In the genomic region with DNA sequence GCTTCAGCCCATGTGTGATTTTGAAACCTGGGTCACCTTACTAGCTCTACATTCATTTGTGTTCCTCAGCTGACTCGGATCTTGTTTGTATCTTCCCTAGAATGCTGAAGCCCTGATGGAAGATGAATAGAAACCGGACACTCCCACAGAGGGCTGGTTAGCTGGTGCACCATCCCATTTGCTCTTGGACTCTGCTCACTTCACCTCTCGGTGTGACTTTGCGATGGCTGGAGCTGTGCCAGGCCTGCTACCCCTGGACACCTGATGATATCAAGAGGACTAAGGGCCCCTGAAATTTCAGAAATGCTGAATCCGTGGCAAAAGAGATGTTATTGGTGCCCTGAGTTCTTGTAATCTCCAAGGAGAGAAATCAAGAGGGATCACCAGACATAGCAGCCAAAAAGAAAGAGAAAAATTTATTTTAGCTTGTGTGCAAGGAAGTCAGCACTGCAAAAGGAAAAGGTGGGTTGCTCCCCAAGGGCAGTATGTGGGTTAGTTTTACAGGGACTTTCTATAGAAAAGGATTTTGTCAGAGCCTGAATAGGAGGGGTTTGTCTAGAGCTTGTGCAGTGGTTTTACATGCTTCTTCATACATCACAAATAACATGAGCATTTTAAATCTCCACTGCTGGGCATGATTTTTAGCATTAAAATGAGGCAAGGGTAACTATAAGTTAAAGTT, we compare ENCODE assay signal across 11 cellular contexts.
DNase-seq lines count a peak whose midpoint lies in the region; ATAC-seq, FAIRE-seq and TF ChIP-seq lines count a peak whose summit lies in the region.
"Had no signal": no experiment of that assay in that cellular context is flagged by ENCODE, and none has a peak within 500 bp of the region (broad histone marks: within the 10 kb centered on the region; RNA-seq: fewer than 3 reads in every experiment).

No MANE protein-coding gene starts in this region.

- POLR2A ChIA-PET in GM12878 (lab: Charles Lee) = no interaction called here

- TF ChIP-seq EP300 in GM12878 (IDR thresholded peaks at IDR 0.05; ENCODE audit: borderline replicate concordance in 1 of 2, control insufficient read depth in 1 of 2, low read depth in 2 of 2, low read length in 2 of 2) = no peak

- SMC1A ChIA-PET in GM12878 (lab: Charles Lee; ENCODE audit: uncharacterized antibody, unreplicated experiment) = interaction anchor here (1.3 kb wide), 1 partner anchor 9 kb away, joined by 7 read pairs; no protein-coding TSS in a partner anchor

- H3K4me1 ChIP-seq in GM12878 (ENCODE audit: control insufficient read depth, insufficient read depth, low read length) = no peaks in the 10 kb centered on the region
- peaks cover 0 to 33% (median 9%) of the 10 kb centered on the region in 4 donors for H3K4me1 ChIP-seq in tibial artery

- CTCF ChIA-PET in GM12878 (lab: Yijun Ruan, JAX) = interaction anchor here (0.6 kb wide), 1 partner anchor 780 kb away, joined by 3 read pairs; no protein-coding TSS in a partner anchor

- no peak for FAIRE-seq in GM12878 (lab: Jason Lieb, UNC)

- BruUV-seq in GM12878 (replicated peaks; lab: Mats Ljungman, UMichigan) = no TSS peak

- H3K9me3 ChIP-seq in GM12878 (replicated peaks; ENCODE audit: control insufficient read depth, insufficient read depth, low read length) (no peaks in the 10 kb centered on the region), tibial artery (no peaks in the 10 kb centered on the region)
- H3K9me3 ChIP-seq: heart right ventricle had no signal

- H3K27ac ChIP-seq in GM12878 (ENCODE audit: control insufficient read depth, insufficient read depth) (peak overlapping the region; percentile 25; the same call in 1 of the 2 replicates), tibial artery (no peak overlapping the region)
- H3K27ac ChIP-seq: heart right ventricle had no signal

- DNase-seq in GM12878 (ENCODE audit: low read depth, low spot score) (no peak), NCI-H69 (lab: John Stamatoyannopoulos, UW) (no peak), G401 (ENCODE audit: low spot score) (no peak), tibial artery (no peak)
- DNase-seq: activated T-cell treated with anti-CD3 and anti-CD28 coated beads, Interleukin-2, amount 50 U/mL, for 48 hours; heart right ventricle; NCI-H748 treated with DMSO at 0.1 percent for 48 hours had no signal

- H3K4me3 ChIP-seq in GM12878 (no peak overlapping the region), tibial artery (no peak overlapping the region)
- H3K4me3 ChIP-seq: heart right ventricle had no signal

- no peaks in the 10 kb centered on the region for H4K20me1 ChIP-seq in GM12878 (ENCODE audit: control insufficient read depth, insufficient read depth)

- peak; percentile 33 for ATAC-seq in GM18502 (IDR thresholded peaks at IDR 0.05; ENCODE audit: poor library complexity, unreplicated experiment)
- peak; percentile 38 for ATAC-seq in GM19463 (IDR thresholded peaks at IDR 0.05; ENCODE audit: unreplicated experiment)
- peak; percentile 19 for ATAC-seq in HG03045 (IDR thresholded peaks at IDR 0.05; ENCODE audit: unreplicated experiment)
- peak; percentile 69 for ATAC-seq in GM12878
- ATAC-seq in GM21360 (IDR thresholded peaks at IDR 0.05; ENCODE audit: unreplicated experiment) = no peak
- ATAC-seq: heart right ventricle had no signal

- TF ChIP-seq POLR2A in GM12878 (IDR thresholded peaks at IDR 0.05; ENCODE audit: low read depth, low read length) = no peak

- RAD21 ChIA-PET in GM12878 (lab: Charles Lee; ENCODE audit: unreplicated experiment) = interaction anchor here (1.0 to 1.6 kb wide), 4 partner anchors 9 to 566 kb away, joined by 3 to 6 read pairs (median 4); no protein-coding TSS in a partner anchor

- intact Hi-C loops in GM12878 (cut with micrococcal nuclease; ENCODE audit: unreplicated experiment) = loop anchor here (2.0 to 10.0 kb wide), 2 partner anchors 467 to 555 kb away; no protein-coding TSS in a partner anchor
- intact Hi-C loops in tibial artery (cut with DNase I; ENCODE audit: low total_unique reads) = no loop called here

- 19% methylated on average over 5 of the region's 5 CpGs for WGBS in GM12878 (ENCODE audit: insufficient coverage, insufficient replicate concordance, low lambda C conversion rate, missing lambda C conversion rate)

- H3K9ac ChIP-seq in GM12878 (ENCODE audit: control insufficient read depth, insufficient read depth, low read length) = no peak overlapping the region

- TF ChIP-seq CTCF in GM12878 (IDR thresholded peaks at IDR 0.05 in 2 of 3, conservative IDR thresholded peaks at IDR 0.05 in 1 of 3; ENCODE audit: control insufficient read depth in 2 of 3, extremely low read depth in 1 of 3, insufficient read depth in 1 of 3, low read depth in 3 of 3, low read length in 3 of 3) (no peak), tibial artery (IDR thresholded peaks at IDR 0.05) (no peak)

- H3K79me2 ChIP-seq in GM12878 (ENCODE audit: control insufficient read depth, insufficient read depth, low read length) = no peaks in the 10 kb centered on the region

- TF ChIP-seq RAD21 in GM12878 (IDR thresholded peaks at IDR 0.05; ENCODE audit: insufficient read depth, low read depth, low read length) = no peak

- H3K36me3 ChIP-seq in GM12878 (ENCODE audit: control insufficient read depth in 2 of 2, insufficient read depth in 2 of 2, low read length in 1 of 2) = no peaks in the 10 kb centered on the region
- H3K36me3 ChIP-seq in tibial artery = no peaks in the 10 kb centered on the region
- H3K36me3 ChIP-seq: heart right ventricle had no signal

- H3K4me2 ChIP-seq in GM12878 (ENCODE audit: control insufficient read depth, insufficient read depth) = peak overlapping the region; percentile 17; the same call in 1 of the 2 replicates

- no peak overlapping the region for H2AFZ ChIP-seq in GM12878 (ENCODE audit: control insufficient read depth, low read depth, low read length)

- in situ Hi-C loops in GM12878 (cut with MboI) = loop anchor here (10.0 kb wide), 1 partner anchor 557 kb away; no protein-coding TSS in a partner anchor
- in situ Hi-C loops in G401 (cut with HindIII; ENCODE audit: low sequenced_read_pairs) = no loop called here

- no peaks in the 10 kb centered on the region for H3K27me3 ChIP-seq in GM12878 (replicated peaks in 1 of 2; ENCODE audit: control insufficient read depth in 2 of 2, insufficient read depth in 2 of 2, low read length in 1 of 2)
- H3K27me3 ChIP-seq in tibial artery = no peaks in the 10 kb centered on the region
- H3K27me3 ChIP-seq: heart right ventricle had no signal

TF ChIP-seq in GM12878, 131 proteins besides CTCF, POLR2A, EP300 and RAD21:
- TF ChIP-seq MEF2B (IDR thresholded peaks at IDR 0.05; ENCODE audit: partially characterized antibody, poor library complexity, severe bottlenecking) = no peak
- TF ChIP-seq, protein P1, sequence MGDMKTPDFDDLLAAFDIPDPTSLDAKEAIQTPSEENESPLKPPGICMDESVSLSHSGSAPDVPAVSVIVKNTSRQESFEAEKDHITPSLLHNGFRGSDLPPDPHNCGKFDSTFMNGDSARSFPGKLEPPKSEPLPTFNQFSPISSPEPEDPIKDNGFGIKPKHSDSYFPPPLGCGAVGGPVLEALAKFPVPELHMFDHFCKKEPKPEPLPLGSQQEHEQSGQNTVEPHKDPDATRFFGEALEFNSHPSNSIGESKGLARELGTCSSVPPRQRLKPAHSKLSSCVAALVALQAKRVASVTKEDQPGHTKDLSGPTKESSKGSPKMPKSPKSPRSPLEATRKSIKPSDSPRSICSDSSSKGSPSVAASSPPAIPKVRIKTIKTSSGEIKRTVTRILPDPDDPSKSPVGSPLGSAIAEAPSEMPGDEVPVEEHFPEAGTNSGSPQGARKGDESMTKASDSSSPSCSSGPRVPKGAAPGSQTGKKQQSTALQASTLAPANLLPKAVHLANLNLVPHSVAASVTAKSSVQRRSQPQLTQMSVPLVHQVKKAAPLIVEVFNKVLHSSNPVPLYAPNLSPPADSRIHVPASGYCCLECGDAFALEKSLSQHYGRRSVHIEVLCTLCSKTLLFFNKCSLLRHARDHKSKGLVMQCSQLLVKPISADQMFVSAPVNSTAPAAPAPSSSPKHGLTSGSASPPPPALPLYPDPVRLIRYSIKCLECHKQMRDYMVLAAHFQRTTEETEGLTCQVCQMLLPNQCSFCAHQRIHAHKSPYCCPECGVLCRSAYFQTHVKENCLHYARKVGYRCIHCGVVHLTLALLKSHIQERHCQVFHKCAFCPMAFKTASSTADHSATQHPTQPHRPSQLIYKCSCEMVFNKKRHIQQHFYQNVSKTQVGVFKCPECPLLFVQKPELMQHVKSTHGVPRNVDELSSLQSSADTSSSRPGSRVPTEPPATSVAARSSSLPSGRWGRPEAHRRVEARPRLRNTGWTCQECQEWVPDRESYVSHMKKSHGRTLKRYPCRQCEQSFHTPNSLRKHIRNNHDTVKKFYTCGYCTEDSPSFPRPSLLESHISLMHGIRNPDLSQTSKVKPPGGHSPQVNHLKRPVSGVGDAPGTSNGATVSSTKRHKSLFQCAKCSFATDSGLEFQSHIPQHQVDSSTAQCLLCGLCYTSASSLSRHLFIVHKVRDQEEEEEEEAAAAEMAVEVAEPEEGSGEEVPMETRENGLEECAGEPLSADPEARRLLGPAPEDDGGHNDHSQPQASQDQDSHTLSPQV (IDR thresholded peaks at IDR 0.05) = no peak
- TF ChIP-seq CHD1 (IDR thresholded peaks at IDR 0.05; ENCODE audit: low read depth, low read length) = no peak
- TF ChIP-seq SMAD5 (IDR thresholded peaks at IDR 0.05; ENCODE audit: low read depth) = no peak
- TF ChIP-seq, protein P2, sequence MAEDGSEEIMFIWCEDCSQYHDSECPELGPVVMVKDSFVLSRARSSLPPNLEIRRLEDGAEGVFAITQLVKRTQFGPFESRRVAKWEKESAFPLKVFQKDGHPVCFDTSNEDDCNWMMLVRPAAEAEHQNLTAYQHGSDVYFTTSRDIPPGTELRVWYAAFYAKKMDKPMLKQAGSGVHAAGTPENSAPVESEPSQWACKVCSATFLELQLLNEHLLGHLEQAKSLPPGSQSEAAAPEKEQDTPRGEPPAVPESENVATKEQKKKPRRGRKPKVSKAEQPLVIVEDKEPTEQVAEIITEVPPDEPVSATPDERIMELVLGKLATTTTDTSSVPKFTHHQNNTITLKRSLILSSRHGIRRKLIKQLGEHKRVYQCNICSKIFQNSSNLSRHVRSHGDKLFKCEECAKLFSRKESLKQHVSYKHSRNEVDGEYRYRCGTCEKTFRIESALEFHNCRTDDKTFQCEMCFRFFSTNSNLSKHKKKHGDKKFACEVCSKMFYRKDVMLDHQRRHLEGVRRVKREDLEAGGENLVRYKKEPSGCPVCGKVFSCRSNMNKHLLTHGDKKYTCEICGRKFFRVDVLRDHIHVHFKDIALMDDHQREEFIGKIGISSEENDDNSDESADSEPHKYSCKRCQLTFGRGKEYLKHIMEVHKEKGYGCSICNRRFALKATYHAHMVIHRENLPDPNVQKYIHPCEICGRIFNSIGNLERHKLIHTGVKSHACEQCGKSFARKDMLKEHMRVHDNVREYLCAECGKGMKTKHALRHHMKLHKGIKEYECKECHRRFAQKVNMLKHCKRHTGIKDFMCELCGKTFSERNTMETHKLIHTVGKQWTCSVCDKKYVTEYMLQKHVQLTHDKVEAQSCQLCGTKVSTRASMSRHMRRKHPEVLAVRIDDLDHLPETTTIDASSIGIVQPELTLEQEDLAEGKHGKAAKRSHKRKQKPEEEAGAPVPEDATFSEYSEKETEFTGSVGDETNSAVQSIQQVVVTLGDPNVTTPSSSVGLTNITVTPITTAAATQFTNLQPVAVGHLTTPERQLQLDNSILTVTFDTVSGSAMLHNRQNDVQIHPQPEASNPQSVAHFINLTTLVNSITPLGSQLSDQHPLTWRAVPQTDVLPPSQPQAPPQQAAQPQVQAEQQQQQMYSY (CRISPR knock-in tag; IDR thresholded peaks at IDR 0.05) = no peak
TF ChIP-seq in GM12878: peak in this region for 0.
